Comparison of ENCODE assay signal across 9 cellular contexts in genomic region chr19:55173186-55173716, GRCh38. TPM values are rescaled to one million over a fixed set of nuclear protein-coding genes. Genes with fewer than 3 reads are reported as not detected.
DNase-seq lines count a peak whose midpoint lies in the region; ATAC-seq and TF ChIP-seq lines count a peak whose summit lies in the region.
"Had no signal": no experiment of that assay in that cellular context is flagged by ENCODE, and none has a peak within 500 bp of the region (broad histone marks: within the 10 kb centered on the region; RNA-seq: fewer than 3 reads in every experiment).

No MANE protein-coding gene starts in this region.

- 2 to 3% methylated on average over 24 to 32 of the region's 32 CpGs for WGBS in lower leg skin, 2 donors

- H3K4me3 ChIP-seq in lower leg skin (ENCODE audit: low read depth, poor library complexity, severe bottlenecking) (peak overlapping the region; percentile 24), upper lobe of right lung (peak overlapping the region; percentile 37)

- no peaks in the 10 kb centered on the region for H3K36me3 ChIP-seq in upper lobe of right lung

- no peak for ATAC-seq in central memory CD8-positive, alpha-beta T cell (replicated peaks; ENCODE audit: extremely low read depth, poor library complexity, severe bottlenecking)
- no peak for ATAC-seq in upper lobe of right lung
- ATAC-seq in GM18909 (IDR thresholded peaks at IDR 0.05; ENCODE audit: poor library complexity, unreplicated experiment): no peak

- peaks cover 21% of the 10 kb centered on the region for H3K4me1 Mint-ChIP-seq in activated naive CD4-positive, alpha-beta T cell treated with anti-CD3 and anti-CD28 coated beads, Interleukin-2, amount 10 ng/mL, durations not matched to agents 7 days and 5 days
- H3K4me1 Mint-ChIP-seq in central memory CD8-positive, alpha-beta T cell: peaks cover 22% of the 10 kb centered on the region

- no peaks in the 10 kb centered on the region for H3K9me3 ChIP-seq in upper lobe of right lung

- peaks cover 100% of the 10 kb centered on the region for H3K27me3 Mint-ChIP-seq in activated naive CD4-positive, alpha-beta T cell treated with anti-CD3 and anti-CD28 coated beads, Interleukin-2, amount 10 ng/mL, durations not matched to agents 7 days and 5 days
- peaks cover 95% of the 10 kb centered on the region for H3K27me3 Mint-ChIP-seq in central memory CD8-positive, alpha-beta T cell

- no peak overlapping the region for H3K27ac ChIP-seq in upper lobe of right lung

- peaks cover 6% of the 10 kb centered on the region for H3K9me3 Mint-ChIP-seq in activated naive CD4-positive, alpha-beta T cell treated with anti-CD3 and anti-CD28 coated beads, Interleukin-2, amount 10 ng/mL, durations not matched to agents 7 days and 5 days
- no peaks in the 10 kb centered on the region for H3K9me3 Mint-ChIP-seq in central memory CD8-positive, alpha-beta T cell

- no peak overlapping the region for H3K27ac Mint-ChIP-seq in activated naive CD4-positive, alpha-beta T cell treated with anti-CD3 and anti-CD28 coated beads, Interleukin-2, amount 10 ng/mL, durations not matched to agents 7 days and 5 days
- peak overlapping the region; percentile 80 for H3K27ac Mint-ChIP-seq in central memory CD8-positive, alpha-beta T cell (ENCODE audit: low read depth)

- H3K4me3 Mint-ChIP-seq in activated naive CD4-positive, alpha-beta T cell treated with anti-CD3 and anti-CD28 coated beads, Interleukin-2, amount 10 ng/mL, durations not matched to agents 7 days and 5 days: peak overlapping the region; percentile 56
- peak overlapping the region; percentile 63 for H3K4me3 Mint-ChIP-seq in central memory CD8-positive, alpha-beta T cell

- H3K36me3 Mint-ChIP-seq in activated naive CD4-positive, alpha-beta T cell treated with anti-CD3 and anti-CD28 coated beads, Interleukin-2, amount 10 ng/mL, durations not matched to agents 7 days and 5 days: peaks cover 1% of the 10 kb centered on the region
- peaks cover 7% of the 10 kb centered on the region for H3K36me3 Mint-ChIP-seq in central memory CD8-positive, alpha-beta T cell (ENCODE audit: insufficient read depth)

- peaks cover 95% of the 10 kb centered on the region for H3K27me3 ChIP-seq in upper lobe of right lung

- TF ChIP-seq CTCF in lower leg skin (IDR thresholded peaks at IDR 0.05) (no peak), upper lobe of right lung (IDR thresholded peaks at IDR 0.05) (no peak)

- TF ChIP-seq POLR2A in lower leg skin (IDR thresholded peaks at IDR 0.05): no peak

- CTCF ChIA-PET in activated naive CD4-positive, alpha-beta T cell treated with anti-CD3 and anti-CD28 coated beads, Interleukin-2, amount 10 ng/mL, durations not matched to agents 7 days and 5 days (lab: Charles Lee): interaction anchor here (1.2 to 1.5 kb wide), 2 partner anchors 14 to 130 kb away, joined by 3 read pairs; no protein-coding TSS in a partner anchor

- no peak for DNase-seq in activated naive CD4-positive, alpha-beta T cell treated with anti-CD3 and anti-CD28 coated beads, Interleukin-2, amount 10 ng/mL, durations not matched to agents 7 days and 5 days
- DNase-seq in activated naive CD4-positive, alpha-beta T cell treated with anti-CD3 and anti-CD28 coated beads, Interleukin-2, amount 50 U/mL, for 16 hours: no peak
- DNase-seq in central memory CD8-positive, alpha-beta T cell (ENCODE audit: low spot score in 2 of 2): no peak
- DNase-seq in lower leg skin (ENCODE audit: low spot score in 2 of 2): no peak
- no peak for DNase-seq in upper lobe of right lung
- DNase-seq in pons (ENCODE audit: low spot score): no peak
- no peak for DNase-seq in NCI-H2029 treated with DMSO at 0.1 percent for 48 hours (lab: John Stamatoyannopoulos, UW)

- intact Hi-C loops in lower leg skin (cut with DNase I; ENCODE audit: low total_unique reads) (no loop called here), upper lobe of right lung (cut with DNase I) (no loop called here)

- no peaks in the 10 kb centered on the region for H3K4me1 ChIP-seq in upper lobe of right lung

RNA-seq across cellular contexts. Expression of gene DNAAF3, which starts 6.8 kb away (rescaled TPM):
- total RNA-seq in lower leg skin: 10 to 100 TPM in 1 of 4 donors, 1 to 10 TPM in 1, under 1 TPM in 2; 0.71 to 10.3 (median 0.99) TPM
- total RNA-seq in upper lobe of right lung: 1.5 TPM

RNA-seq across cellular contexts. Expression of gene SYT5, which starts 6.8 kb away (rescaled TPM):
- total RNA-seq in lower leg skin (under 1 TPM in 3 of 4 donors, not detected in 1; 0.10 to 0.65 (median 0.26) TPM), upper lobe of right lung (not detected)
- total RNA-seq: LHCN-M2 had no signal

RNA-seq across cellular contexts. Expression of gene TNNI3, which starts 15.7 kb away (rescaled TPM):
- total RNA-seq in lower leg skin: 1 to 10 TPM in 2 of 4 donors, not detected in 2; 1.4 to 2.8 TPM
- total RNA-seq in upper lobe of right lung: not detected

RNA-seq across cellular contexts. Expression of gene TNNT1, which starts 24.2 kb away (rescaled TPM):
- 10 to 100 TPM; 24.0 to 56.1 (median 42.6) TPM for total RNA-seq in lower leg skin
- 1.2 TPM for total RNA-seq in upper lobe of right lung

RNA-seq across cellular contexts. Expression of gene PTPRH, which starts 36.0 kb away (rescaled TPM):
- total RNA-seq in lower leg skin (1 to 10 TPM in 1 of 4 donors, under 1 TPM in 3; 0.22 to 1.3 (median 0.52) TPM), upper lobe of right lung (not detected)
